23 cellular contexts compared by ENCODE assay signal in genomic region chr2:229610871-229611270, GRCh38.
A peak's percentile ranks its signal among the peaks of the same experiment; 100 is the strongest.
DNase-seq lines count a peak whose midpoint lies in the region; ATAC-seq and TF ChIP-seq lines count a peak whose summit lies in the region.
"Had no signal": no experiment of that assay in that cellular context is flagged by ENCODE, and none has a peak within 500 bp of the region (broad histone marks: within the 10 kb centered on the region; RNA-seq: fewer than 3 reads in every experiment).

No MANE protein-coding gene starts in this region.

- H3K4me2 ChIP-seq in PC-9: peak overlapping the region; percentile 16; the same call in 1 of the 2 replicates
- H3K4me2 ChIP-seq: neural progenitor cell had no signal

- H3K4me1 Mint-ChIP-seq in activated CD4-positive, alpha-beta memory T cell treated with anti-CD3 and anti-CD28 coated beads, Interleukin-2, amount 10 ng/mL, durations not matched to agents 7 days and 5 days: no peaks in the 10 kb centered on the region
- H3K4me1 Mint-ChIP-seq: activated CD4-positive, alpha-beta T cell treated with anti-CD3 and anti-CD28 coated beads for 36 hours; activated naive CD4-positive, alpha-beta T cell treated with anti-CD3 and anti-CD28 coated beads, Interleukin-2, amount 10 ng/mL, durations not matched to agents 7 days and 5 days; neural progenitor cell; stimulated activated effector memory CD8-positive, alpha-beta T cell treated with anti-CD3 and anti-CD28 coated beads, Interleukin-12 subunit alpha, Interleukin-12 subunit beta, amount 100 ng/mL, for 72 hours had no signal

- H3K27me3 ChIP-seq in PC-9 (ENCODE audit: insufficient read depth, low read depth): no peaks in the 10 kb centered on the region
- H3K27me3 ChIP-seq: esophagus muscularis mucosa, neural progenitor cell, suprapubic skin had no signal

- no peaks in the 10 kb centered on the region for H3K36me3 Mint-ChIP-seq in activated CD4-positive, alpha-beta memory T cell treated with anti-CD3 and anti-CD28 coated beads, Interleukin-2, amount 10 ng/mL, durations not matched to agents 7 days and 5 days (ENCODE audit: low read depth)
- H3K36me3 Mint-ChIP-seq: activated naive CD4-positive, alpha-beta T cell treated with anti-CD3 and anti-CD28 coated beads, Interleukin-2, amount 10 ng/mL, durations not matched to agents 7 days and 5 days; neural progenitor cell; stimulated activated effector memory CD8-positive, alpha-beta T cell treated with anti-CD3 and anti-CD28 coated beads, Interleukin-12 subunit alpha, Interleukin-12 subunit beta, amount 100 ng/mL, for 72 hours had no signal

- H3K79me2 ChIP-seq in PC-9 (ENCODE audit: low read depth): no peaks in the 10 kb centered on the region

- H3K9me3 Mint-ChIP-seq in activated CD4-positive, alpha-beta memory T cell treated with anti-CD3 and anti-CD28 coated beads, Interleukin-2, amount 10 ng/mL, durations not matched to agents 7 days and 5 days: no peaks in the 10 kb centered on the region
- H3K9me3 Mint-ChIP-seq: activated naive CD4-positive, alpha-beta T cell treated with anti-CD3 and anti-CD28 coated beads, Interleukin-2, amount 10 ng/mL, durations not matched to agents 7 days and 5 days; effector memory CD8-positive, alpha-beta T cell; neural progenitor cell; stimulated activated effector memory CD8-positive, alpha-beta T cell treated with anti-CD3 and anti-CD28 coated beads, Interleukin-12 subunit alpha, Interleukin-12 subunit beta, amount 100 ng/mL, for 72 hours had no signal

- DNase-seq in HT1080 (ENCODE audit: low read depth): peak; percentile 73
- DNase-seq in PC-9: peak in 1 of 2 experiments; percentile 36
- peak; percentile 43 to 92 for DNase-seq in cardiac fibroblast (ENCODE audit: low read depth in 2 of 2)
- peak; percentile 20 for DNase-seq in smooth muscle cell of the brain vasculature (ENCODE audit: low read depth, low spot score)
- no peak for DNase-seq in SHP77 treated with DMSO at 0.1 percent for 48 hours (lab: John Stamatoyannopoulos, UW)
- DNase-seq in activated CD4-positive, alpha-beta memory T cell treated with anti-CD3 and anti-CD28 coated beads, Interleukin-2, amount 10 ng/mL, durations not matched to agents 7 days and 5 days: no peak
- DNase-seq: activated CD4-positive, alpha-beta T cell treated with anti-CD3 and anti-CD28 coated beads for 36 hours; activated naive CD4-positive, alpha-beta T cell treated with anti-CD3 and anti-CD28 coated beads, Interleukin-2, amount 10 ng/mL, durations not matched to agents 7 days and 5 days; activated T-cell treated with anti-CD3 and anti-CD28 coated beads, Interleukin-2, amount 50 U/mL, for 48 hours; AML-193; aorta; effector memory CD8-positive, alpha-beta T cell; kidney; lower lobe of right lung; NCI-H1092; NCI-H69; stimulated activated CD4-positive, alpha-beta T cell treated with anti-CD3 and anti-CD28 coated beads, Interleukin-2, amount 100 ng/mL, for 24 hours had no signal

- no peak for ATAC-seq in HG02763 (IDR thresholded peaks at IDR 0.05; ENCODE audit: unreplicated experiment)
- ATAC-seq: activated CD4-positive, alpha-beta T cell treated with anti-CD3 and anti-CD28 coated beads for 36 hours; effector memory CD8-positive, alpha-beta T cell; lower lobe of right lung; stimulated activated effector memory CD8-positive, alpha-beta T cell treated with anti-CD3 and anti-CD28 coated beads, Interleukin-12 subunit alpha, Interleukin-12 subunit beta, amount 100 ng/mL, for 72 hours had no signal

- H4K20me1 ChIP-seq in PC-9 (ENCODE audit: insufficient read depth): no peaks in the 10 kb centered on the region

- no peaks in the 10 kb centered on the region for H3K27me3 Mint-ChIP-seq in activated CD4-positive, alpha-beta memory T cell treated with anti-CD3 and anti-CD28 coated beads, Interleukin-2, amount 10 ng/mL, durations not matched to agents 7 days and 5 days
- H3K27me3 Mint-ChIP-seq: activated naive CD4-positive, alpha-beta T cell treated with anti-CD3 and anti-CD28 coated beads, Interleukin-2, amount 10 ng/mL, durations not matched to agents 7 days and 5 days had no signal

- no peak overlapping the region for H2AFZ ChIP-seq in PC-9
- H2AFZ ChIP-seq: neural progenitor cell had no signal

- intact Hi-C loops in PC-9 (cut with micrococcal nuclease; ENCODE audit: unreplicated experiment): no loop called here

- H3K4me3 ChIP-seq in PC-9: no peak overlapping the region
- H3K4me3 ChIP-seq in cardiac fibroblast (replicated peaks in 1 of 2; ENCODE audit: low read depth in 2 of 2, low read length in 2 of 2): no peak overlapping the region
- H3K4me3 ChIP-seq: esophagus muscularis mucosa, lower lobe of right lung, neural progenitor cell, prostate gland, suprapubic skin had no signal

- POLR2A ChIA-PET in PC-9 (lab: Charles Lee; ENCODE audit: unreplicated experiment): no interaction called here
- POLR2A ChIA-PET in activated CD4-positive, alpha-beta memory T cell treated with anti-CD3 and anti-CD28 coated beads, Interleukin-2, amount 10 ng/mL, durations not matched to agents 7 days and 5 days (lab: Charles Lee): no interaction called here

- TF ChIP-seq CTCF in PC-9 (conservative IDR thresholded peaks at IDR 0.05) (no peak), cardiac fibroblast (IDR thresholded peaks at IDR 0.05; ENCODE audit: low read depth, low read length) (no peak)

- no peaks in the 10 kb centered on the region for H3K9me2 ChIP-seq in PC-9 (ENCODE audit: insufficient read depth)

- H3K36me3 ChIP-seq in PC-9 (ENCODE audit: low read depth): no peaks in the 10 kb centered on the region
- H3K36me3 ChIP-seq: esophagus muscularis mucosa, lower lobe of right lung, neural progenitor cell, prostate gland, suprapubic skin had no signal

- H3K4me3 Mint-ChIP-seq in activated CD4-positive, alpha-beta memory T cell treated with anti-CD3 and anti-CD28 coated beads, Interleukin-2, amount 10 ng/mL, durations not matched to agents 7 days and 5 days: no peak overlapping the region
- H3K4me3 Mint-ChIP-seq: activated CD4-positive, alpha-beta T cell treated with anti-CD3 and anti-CD28 coated beads for 36 hours; activated naive CD4-positive, alpha-beta T cell treated with anti-CD3 and anti-CD28 coated beads, Interleukin-2, amount 10 ng/mL, durations not matched to agents 7 days and 5 days; effector memory CD8-positive, alpha-beta T cell; neural progenitor cell; stimulated activated effector memory CD8-positive, alpha-beta T cell treated with anti-CD3 and anti-CD28 coated beads, Interleukin-12 subunit alpha, Interleukin-12 subunit beta, amount 100 ng/mL, for 72 hours had no signal

- H3K27ac Mint-ChIP-seq in activated CD4-positive, alpha-beta memory T cell treated with anti-CD3 and anti-CD28 coated beads, Interleukin-2, amount 10 ng/mL, durations not matched to agents 7 days and 5 days: no peak overlapping the region
- H3K27ac Mint-ChIP-seq: activated CD4-positive, alpha-beta T cell treated with anti-CD3 and anti-CD28 coated beads for 36 hours; activated naive CD4-positive, alpha-beta T cell treated with anti-CD3 and anti-CD28 coated beads, Interleukin-2, amount 10 ng/mL, durations not matched to agents 7 days and 5 days; effector memory CD8-positive, alpha-beta T cell; neural progenitor cell; stimulated activated effector memory CD8-positive, alpha-beta T cell treated with anti-CD3 and anti-CD28 coated beads, Interleukin-12 subunit alpha, Interleukin-12 subunit beta, amount 100 ng/mL, for 72 hours had no signal

- H3F3A ChIP-seq in PC-9 (ENCODE audit: insufficient read depth, low read depth): no peaks in the 10 kb centered on the region

- no peaks in the 10 kb centered on the region for H3K9me3 ChIP-seq in PC-9 (ENCODE audit: insufficient read depth, low read depth)
- H3K9me3 ChIP-seq: esophagus muscularis mucosa, lower lobe of right lung, prostate gland, suprapubic skin had no signal

- no TSS peak for BruUV-seq in PC-9 (replicated peaks; lab: Mats Ljungman, UMichigan)

- no peak overlapping the region; the same call in 1 of the 2 replicates for H3K27ac ChIP-seq in PC-9
- H3K27ac ChIP-seq: esophagus muscularis mucosa, lower lobe of right lung, neural progenitor cell, prostate gland, suprapubic skin had no signal

- H3K4me1 ChIP-seq in PC-9 (replicated peaks; ENCODE audit: insufficient read depth): peaks cover 13% of the 10 kb centered on the region; the same call in 1 of the 2 replicates
- H3K4me1 ChIP-seq: esophagus muscularis mucosa, lower lobe of right lung, neural progenitor cell, prostate gland, suprapubic skin had no signal

- CTCF ChIA-PET in PC-9 (lab: Charles Lee): no interaction called here
- CTCF ChIA-PET in activated CD4-positive, alpha-beta memory T cell treated with anti-CD3 and anti-CD28 coated beads, Interleukin-2, amount 10 ng/mL, durations not matched to agents 7 days and 5 days (lab: Charles Lee): no interaction called here

Comparison
In these comparisons a context has a peak if more than half of its experiments do, and no peak if none do; other contexts are left out.
1. DNase-seq: peak in HT1080 (single experiment), cardiac fibroblast (2 of 2) and smooth muscle cell of the brain vasculature (single experiment); none in SHP77 treated with DMSO at 0.1 percent for 48 hours (single experiment) and activated CD4-positive, alpha-beta memory T cell treated with anti-CD3 and anti-CD28 coated beads, Interleukin-2, amount 10 ng/mL, durations not matched to agents 7 days and 5 days (single experiment).